Comparison of ENCODE assay signal across 23 cellular contexts in genomic region chr3:54994026-54994626, GRCh38.
"Had no signal": no experiment of that assay in that cellular context is flagged by ENCODE, and none has a peak within 500 bp of the region (broad histone marks: within the 10 kb centered on the region; RNA-seq: fewer than 3 reads in every experiment).

No MANE protein-coding gene starts in this region.

- H3K27ac Mint-ChIP-seq: activated CD4-positive, alpha-beta memory T cell treated with anti-CD3 and anti-CD28 coated beads, Interleukin-2, amount 10 ng/mL, durations not matched to agents 7 days and 5 days; activated CD4-positive, alpha-beta T cell treated with anti-CD3 and anti-CD28 coated beads for 36 hours; activated naive CD4-positive, alpha-beta T cell treated with anti-CD3 and anti-CD28 coated beads for 36 hours; activated naive CD8-positive, alpha-beta T cell; activated T-helper 17 cell treated with anti-CD3 and anti-CD28 coated beads, Interleukin-2, amount 50 U/mL, for 72 hours had no signal

- H3K9me3 ChIP-seq: breast epithelium had no signal

- H3K4me3 ChIP-seq: breast epithelium, K562 had no signal

- H3K4me1 Mint-ChIP-seq: activated CD4-positive, alpha-beta memory T cell treated with anti-CD3 and anti-CD28 coated beads, Interleukin-2, amount 10 ng/mL, durations not matched to agents 7 days and 5 days; activated CD4-positive, alpha-beta T cell treated with anti-CD3 and anti-CD28 coated beads for 36 hours; activated T-helper 17 cell treated with anti-CD3 and anti-CD28 coated beads, Interleukin-2, amount 50 U/mL, for 72 hours had no signal

- H3K27me3 Mint-ChIP-seq: activated CD4-positive, alpha-beta memory T cell treated with anti-CD3 and anti-CD28 coated beads, Interleukin-2, amount 10 ng/mL, durations not matched to agents 7 days and 5 days; activated CD4-positive, alpha-beta T cell treated with anti-CD3 and anti-CD28 coated beads for 36 hours; activated naive CD8-positive, alpha-beta T cell; activated T-helper 17 cell treated with anti-CD3 and anti-CD28 coated beads, Interleukin-2, amount 50 U/mL, for 72 hours had no signal

- H3K4me3 Mint-ChIP-seq: activated CD4-positive, alpha-beta memory T cell treated with anti-CD3 and anti-CD28 coated beads, Interleukin-2, amount 10 ng/mL, durations not matched to agents 7 days and 5 days; activated CD4-positive, alpha-beta T cell treated with anti-CD3 and anti-CD28 coated beads for 36 hours; activated naive CD4-positive, alpha-beta T cell treated with anti-CD3 and anti-CD28 coated beads for 36 hours; activated naive CD8-positive, alpha-beta T cell; activated T-helper 17 cell treated with anti-CD3 and anti-CD28 coated beads, Interleukin-2, amount 50 U/mL, for 72 hours had no signal

- H3K4me1 ChIP-seq: breast epithelium had no signal

- ATAC-seq: activated CD4-positive, alpha-beta T cell treated with anti-CD3 and anti-CD28 coated beads for 36 hours; activated T-helper 17 cell treated with anti-CD3 and anti-CD28 coated beads, Interleukin-2, amount 50 U/mL, for 72 hours; K562; PC-3 had no signal

- DNase-seq: activated CD4-positive, alpha-beta memory T cell treated with anti-CD3 and anti-CD28 coated beads, Interleukin-2, amount 10 ng/mL, durations not matched to agents 7 days and 5 days; activated CD4-positive, alpha-beta T cell treated with anti-CD3 and anti-CD28 coated beads for 36 hours; activated CD4-positive, alpha-beta T cell treated with anti-CD3 and anti-CD28 coated beads, Interleukin-2, amount 50 U/mL, for 1 hour; activated gamma-delta T cell; activated naive CD4-positive, alpha-beta T cell treated with anti-CD3 and anti-CD28 coated beads for 36 hours; activated T-cell treated with anti-CD3 and anti-CD28 coated beads for 4 hours; activated T-cell treated with anti-CD3 and anti-CD28 coated beads, Interleukin-2, amount 50 U/mL, for 48 hours; caudate nucleus; Karpas-422; NCI-H1105 treated with DMSO at 0.1 percent for 48 hours; NCI-H146; NCI-H187 treated with DMSO at 0.1 percent for 48 hours; NCI-H2081 treated with DMSO at 0.1 percent for 48 hours; NCI-H446; NCI-H524; PC-3; SIG-M5; T-helper 1 cell; WERI-Rb-1 had no signal

- H3K27ac ChIP-seq: breast epithelium, WERI-Rb-1 had no signal

- H3K27me3 ChIP-seq: breast epithelium had no signal

- H3K36me3 Mint-ChIP-seq: activated naive CD8-positive, alpha-beta T cell had no signal

- H3K36me3 ChIP-seq: breast epithelium, WERI-Rb-1 had no signal
